ENCODE assay signal across 8 cellular contexts in genomic region chrX:111041018-111041462, GRCh38. TPM values are rescaled to one million over a fixed set of nuclear protein-coding genes. Genes with fewer than 3 reads are reported as not detected.
DNase-seq lines count a peak whose midpoint lies in the region; ATAC-seq and TF ChIP-seq lines count a peak whose summit lies in the region.

No MANE protein-coding gene starts in this region.

- H3K27me3 Mint-ChIP-seq in effector memory CD8-positive, alpha-beta T cell = no peaks in the 10 kb centered on the region
- no peaks in the 10 kb centered on the region for H3K27me3 Mint-ChIP-seq in chondrocyte (ENCODE audit: low read depth)

- ATAC-seq in GM18517 (IDR thresholded peaks at IDR 0.05; ENCODE audit: unreplicated experiment) (peak; percentile 77), HG02571 (IDR thresholded peaks at IDR 0.05; ENCODE audit: unreplicated experiment) (no peak)
- ATAC-seq in effector memory CD8-positive, alpha-beta T cell (replicated peaks) = peak; percentile 82
- no peak for ATAC-seq in stimulated activated effector memory CD8-positive, alpha-beta T cell treated with anti-CD3 and anti-CD28 coated beads, Interleukin-12 subunit alpha, Interleukin-12 subunit beta, amount 100 ng/mL, for 72 hours

- no peaks in the 10 kb centered on the region for H3K9me3 Mint-ChIP-seq in effector memory CD8-positive, alpha-beta T cell
- H3K9me3 Mint-ChIP-seq in chondrocyte (ENCODE audit: low read depth) = no peaks in the 10 kb centered on the region
- no peaks in the 10 kb centered on the region for H3K9me3 Mint-ChIP-seq in stimulated activated effector memory CD8-positive, alpha-beta T cell treated with anti-CD3 and anti-CD28 coated beads, Interleukin-12 subunit alpha, Interleukin-12 subunit beta, amount 100 ng/mL, for 72 hours

- H3K4me1 Mint-ChIP-seq in effector memory CD8-positive, alpha-beta T cell (ENCODE audit: low read depth in 2 of 2) = peaks cover 0 to 4% of the 10 kb centered on the region in 2 donors
- no peaks in the 10 kb centered on the region for H3K4me1 Mint-ChIP-seq in chondrocyte (ENCODE audit: low read depth)
- peaks cover 5% of the 10 kb centered on the region for H3K4me1 Mint-ChIP-seq in stimulated activated effector memory CD8-positive, alpha-beta T cell treated with anti-CD3 and anti-CD28 coated beads, Interleukin-12 subunit alpha, Interleukin-12 subunit beta, amount 100 ng/mL, for 72 hours

- TF ChIP-seq CTCF in chondrocyte (IDR thresholded peaks at IDR 0.05) = no peak

- DNase-seq in A172 (ENCODE audit: low spot score) = peak; percentile 52
- DNase-seq in MV-4-11 (lab: John Stamatoyannopoulos, UW) = peak; percentile 88
- DNase-seq in effector memory CD8-positive, alpha-beta T cell = peak; percentile 0 to 2 (median 0)
- DNase-seq in chondrocyte (ENCODE audit: low spot score) = no peak
- DNase-seq in COR-L47 (lab: John Stamatoyannopoulos, UW) = no peak
- DNase-seq in stimulated activated effector memory CD8-positive, alpha-beta T cell treated with anti-CD3 and anti-CD28 coated beads, Interleukin-12 subunit alpha, Interleukin-12 subunit beta, amount 100 ng/mL, for 72 hours (ENCODE audit: low spot score in 2 of 2) = no peak

- peak overlapping the region in 1 of 2 donors; percentile 29 for H3K27ac Mint-ChIP-seq in effector memory CD8-positive, alpha-beta T cell
- no peak overlapping the region for H3K27ac Mint-ChIP-seq in chondrocyte (ENCODE audit: unreplicated experiment)
- H3K27ac Mint-ChIP-seq in stimulated activated effector memory CD8-positive, alpha-beta T cell treated with anti-CD3 and anti-CD28 coated beads, Interleukin-12 subunit alpha, Interleukin-12 subunit beta, amount 100 ng/mL, for 72 hours = no peak overlapping the region

- H3K36me3 Mint-ChIP-seq in effector memory CD8-positive, alpha-beta T cell (ENCODE audit: insufficient read depth) = no peaks in the 10 kb centered on the region
- no peaks in the 10 kb centered on the region for H3K36me3 Mint-ChIP-seq in chondrocyte (ENCODE audit: low read depth)
- no peaks in the 10 kb centered on the region for H3K36me3 Mint-ChIP-seq in stimulated activated effector memory CD8-positive, alpha-beta T cell treated with anti-CD3 and anti-CD28 coated beads, Interleukin-12 subunit alpha, Interleukin-12 subunit beta, amount 100 ng/mL, for 72 hours

- no peak overlapping the region for H3K4me3 Mint-ChIP-seq in effector memory CD8-positive, alpha-beta T cell
- no peak overlapping the region for H3K4me3 Mint-ChIP-seq in chondrocyte (ENCODE audit: unreplicated experiment)
- H3K4me3 Mint-ChIP-seq in stimulated activated effector memory CD8-positive, alpha-beta T cell treated with anti-CD3 and anti-CD28 coated beads, Interleukin-12 subunit alpha, Interleukin-12 subunit beta, amount 100 ng/mL, for 72 hours = no peak overlapping the region

RNA-seq across cellular contexts. Expression of gene PAK3, which starts 55.0 kb away (rescaled TPM):
- 0.07 TPM in 1 of 2 replicates, not detected in the other for total RNA-seq in A172 (2014; rRNA removed; shearing (Covaris generic))
- total RNA-seq in chondrocyte = 0.27 to 0.46 TPM (median 0.41 TPM) in 3 replicates

Comparison
In these comparisons a context has a peak if more than half of its experiments do, and no peak if none do; other contexts are left out.
1. DNase-seq: peak in A172 (single experiment), MV-4-11 (single experiment) and effector memory CD8-positive, alpha-beta T cell (3 of 3); none in chondrocyte (single experiment), COR-L47 (single experiment) and stimulated activated effector memory CD8-positive, alpha-beta T cell treated with anti-CD3 and anti-CD28 coated beads, Interleukin-12 subunit alpha, Interleukin-12 subunit beta, amount 100 ng/mL, for 72 hours (0 of 2).
2. ATAC-seq: peak in GM18517 (single experiment) and effector memory CD8-positive, alpha-beta T cell (single experiment); none in HG02571 (single experiment) and stimulated activated effector memory CD8-positive, alpha-beta T cell treated with anti-CD3 and anti-CD28 coated beads, Interleukin-12 subunit alpha, Interleukin-12 subunit beta, amount 100 ng/mL, for 72 hours (single experiment).